In genomic region chr3:24428470-24428869, GRCh38 we compare ENCODE assay signal across 21 cellular contexts.
DNase-seq lines count a peak whose midpoint lies in the region; ATAC-seq and TF ChIP-seq lines count a peak whose summit lies in the region.
"Had no signal": no experiment of that assay in that cellular context is flagged by ENCODE, and none has a peak within 500 bp of the region (broad histone marks: within the 10 kb centered on the region; RNA-seq: fewer than 3 reads in every experiment).

No MANE protein-coding gene starts in this region.

- peak overlapping the region; percentile 26; the same call in 1 of the 2 replicates for H3K27ac ChIP-seq in C4-2B
- no peak overlapping the region for H3K27ac ChIP-seq in spleen
- H3K27ac ChIP-seq: GM23248, HL-60, RWPE1 had no signal

- H3K27ac Mint-ChIP-seq in naive B cell = peak overlapping the region in 1 of 6 donors; percentile 11
- H3K27ac Mint-ChIP-seq: CD4-positive, alpha-beta T cell; IgD-negative memory B cell had no signal

- 19 to 31% (median 27%) methylated on average over 2 of the region's 2 CpGs for WGBS in spleen, 5 donors

- peaks cover 0 to 2% (median 0%) of the 10 kb centered on the region in 6 donors for H3K4me1 ChIP-seq in spleen

- H3K36me3 Mint-ChIP-seq in naive B cell = no peaks in the 10 kb centered on the region
- H3K36me3 Mint-ChIP-seq: IgD-negative memory B cell had no signal

- no peaks in the 10 kb centered on the region for H3K9me3 Mint-ChIP-seq in naive B cell
- H3K9me3 Mint-ChIP-seq: CD4-positive, alpha-beta T cell; IgD-negative memory B cell had no signal

- no peak; the same call in 1 of the 2 replicates for TF ChIP-seq CTCF in C4-2B (conservative IDR thresholded peaks at IDR 0.05)
- TF ChIP-seq CTCF in epithelial cell of esophagus (IDR thresholded peaks at IDR 0.05; ENCODE audit: insufficient read depth, low read depth, low read length, missing control alignments) = no peak
- TF ChIP-seq CTCF in spleen (IDR thresholded peaks at IDR 0.05 in 8 of 11, conservative IDR thresholded peaks at IDR 0.05 in 3 of 11) = no peak

- no peaks in the 10 kb centered on the region for H3K27me3 Mint-ChIP-seq in naive B cell
- H3K27me3 Mint-ChIP-seq: CD4-positive, alpha-beta T cell had no signal

- intact Hi-C loops in Right ventricle myocardium inferior (cut with DNase I) (no loop called here), spleen (cut with DNase I; ENCODE audit: low total_unique reads) (no loop called here)

- H3K27me3 ChIP-seq in spleen (replicated peaks in 1 of 7) = no peaks in the 10 kb centered on the region

- DNase-seq in NCI-H69 (lab: John Stamatoyannopoulos, UW) (peak; percentile 46), epithelial cell of esophagus (ENCODE audit: low read depth) (peak; percentile 40), naive B cell (peak; percentile 2), Right ventricle myocardium inferior (ENCODE audit: missing footprints) (no peak), spleen (no peak), NCI-H524 (lab: John Stamatoyannopoulos, UW) (no peak)
- DNase-seq in stimulated activated naive CD4-positive, alpha-beta T cell (lab: John Stamatoyannopoulos, UW) = no peak
- DNase-seq: AML-193; CD4-positive, alpha-beta T cell; DMS79; GM23248; HCEC 1CT; NCI-H146; NCI-H2029 treated with DMSO at 0.1 percent for 48 hours; NCI-H2171; NCI-H526 treated with DMSO at 0.1 percent for 48 hours; PC-3 had no signal

- H3K36me3 ChIP-seq in spleen = no peaks in the 10 kb centered on the region

- TF ChIP-seq POLR2A in spleen (IDR thresholded peaks at IDR 0.05) = no peak

- ATAC-seq in naive B cell (ENCODE audit: low read depth in 2 of 2) = no peak
- ATAC-seq in Right ventricle myocardium inferior = no peak
- ATAC-seq: PC-3 had no signal

- peaks cover 15 to 27% (median 17%) of the 10 kb centered on the region in 3 donors for H3K4me1 Mint-ChIP-seq in naive B cell
- H3K4me1 Mint-ChIP-seq: IgD-negative memory B cell had no signal

- H3K4me3 Mint-ChIP-seq in naive B cell = no peak overlapping the region
- H3K4me3 Mint-ChIP-seq: CD4-positive, alpha-beta T cell; IgD-negative memory B cell had no signal

- peaks cover 0 to 5% (median 0%) of the 10 kb centered on the region in 8 donors for H3K9me3 ChIP-seq in spleen

- H3K4me3 ChIP-seq in epithelial cell of esophagus (ENCODE audit: low read length) = no peak overlapping the region
- no peak overlapping the region for H3K4me3 ChIP-seq in spleen
- H3K4me3 ChIP-seq: GM23248 had no signal

Comparison
In these comparisons a context has a peak if more than half of its experiments do, and no peak if none do; other contexts are left out.
1. DNase-seq: peak in NCI-H69 (single experiment), epithelial cell of esophagus (single experiment) and naive B cell (single experiment); none in Right ventricle myocardium inferior (single experiment), stimulated activated naive CD4-positive, alpha-beta T cell (0 of 6), spleen (single experiment) and NCI-H524 (0 of 2).